In genomic region chr12:12715128-12715458, GRCh38 we compare ENCODE assay signal across 9 cellular contexts. TPM values are rescaled to one million over a fixed set of nuclear protein-coding genes. Genes with fewer than 3 reads are reported as not detected.
DNase-seq lines count a peak whose midpoint lies in the region; ATAC-seq, FAIRE-seq and TF ChIP-seq lines count a peak whose summit lies in the region.
"Had no signal": no experiment of that assay in that cellular context is flagged by ENCODE, and none has a peak within 500 bp of the region (broad histone marks: within the 10 kb centered on the region; RNA-seq: fewer than 3 reads in every experiment).

No MANE protein-coding gene starts in this region.

- H3K27me3 Mint-ChIP-seq in naive thymus-derived CD4-positive, alpha-beta T cell = no peaks in the 10 kb centered on the region

- FAIRE-seq in K562 (lab: Jason Lieb, UNC) (no peak), HTR-8/SVneo (lab: Jason Lieb, UNC) (no peak)
- FAIRE-seq: frontal cortex had no signal

- TF ChIP-seq RAD21 in K562 (CRISPR knock-in tag; conservative IDR thresholded peaks at IDR 0.05 in 1 of 2, IDR thresholded peaks at IDR 0.05 in 1 of 2) = no peak

- no TSS peak for BruUV-seq in K562 (replicated peaks; lab: Mats Ljungman, UMichigan)

- no peaks in the 10 kb centered on the region for H4K20me1 ChIP-seq in K562 (replicated peaks; ENCODE audit: control insufficient read depth, insufficient read depth, low read length)

- H3K36me3 ChIP-seq in left ventricle myocardium inferior (peaks cover 15% of the 10 kb centered on the region), K562 (ENCODE audit: control insufficient read depth, insufficient read depth, low read length) (peaks cover 17% of the 10 kb centered on the region), aorta (ENCODE audit: control insufficient read depth in 1 of 2, insufficient read depth in 2 of 2, low read length in 1 of 2) (no peaks in the 10 kb centered on the region)
- H3K36me3 ChIP-seq in naive thymus-derived CD4-positive, alpha-beta T cell (ENCODE audit: control insufficient read depth in 2 of 3, insufficient read depth in 3 of 3, low read length in 3 of 3) = peaks cover 16 to 35% (median 20%) of the 10 kb centered on the region in 3 experiments

- H3K9me1 ChIP-seq in K562 (ENCODE audit: control insufficient read depth, insufficient read depth, low read length) = no peaks in the 10 kb centered on the region

- peaks cover 40% of the 10 kb centered on the region for H3K79me2 ChIP-seq in K562 (ENCODE audit: control insufficient read depth, insufficient read depth, low read length)

- peaks cover 41 to 58% (median 47%) of the 10 kb centered on the region in 7 donors for H3K4me1 Mint-ChIP-seq in naive thymus-derived CD4-positive, alpha-beta T cell

- peaks cover 13 to 33% (median 25%) of the 10 kb centered on the region in 5 donors for H3K36me3 Mint-ChIP-seq in naive thymus-derived CD4-positive, alpha-beta T cell

- no peak for TF ChIP-seq CTCF in left ventricle myocardium inferior (IDR thresholded peaks at IDR 0.05; ENCODE audit: borderline replicate concordance)
- no peak for TF ChIP-seq CTCF in K562 (IDR thresholded peaks at IDR 0.05 in 2 of 3, conservative IDR thresholded peaks at IDR 0.05 in 1 of 3; ENCODE audit: insufficient read depth in 2 of 3, low read depth in 1 of 3, low read length in 3 of 3)

- H3K27ac ChIP-seq in left ventricle myocardium inferior (replicated peaks) = peak overlapping the region; percentile 97
- H3K27ac ChIP-seq in K562 (ENCODE audit: extremely low read depth, low read depth, low read length) = peak overlapping the region; percentile 95
- H3K27ac ChIP-seq in naive thymus-derived CD4-positive, alpha-beta T cell (ENCODE audit: low read depth, low read length) = peak overlapping the region; percentile 99
- H3K27ac ChIP-seq in aorta (ENCODE audit: low read depth in 1 of 2, low read length in 2 of 2) = peak overlapping the region; percentile 98 to 99

- peak overlapping the region; percentile 76 for H3K4me3 ChIP-seq in left ventricle myocardium inferior
- H3K4me3 ChIP-seq in K562 = no peak overlapping the region
- peak overlapping the region; percentile 94 for H3K4me3 ChIP-seq in naive thymus-derived CD4-positive, alpha-beta T cell (ENCODE audit: low read length)
- H3K4me3 ChIP-seq in aorta (ENCODE audit: low read length in 2 of 2) = no peak overlapping the region

- H3K9me3 Mint-ChIP-seq in naive thymus-derived CD4-positive, alpha-beta T cell = peaks cover 0 to 1% (median 0%) of the 10 kb centered on the region in 11 donors

- H3K9me3 ChIP-seq in left ventricle myocardium inferior (replicated peaks) (no peaks in the 10 kb centered on the region), K562 (replicated peaks; ENCODE audit: control insufficient read depth, insufficient read depth, low read depth, low read length) (no peaks in the 10 kb centered on the region), aorta (ENCODE audit: control insufficient read depth, low read length) (no peaks in the 10 kb centered on the region)
- no peaks in the 10 kb centered on the region for H3K9me3 ChIP-seq in naive thymus-derived CD4-positive, alpha-beta T cell (ENCODE audit: control insufficient read depth in 2 of 3, low read length in 3 of 3)

- H3K4me2 ChIP-seq in K562 (ENCODE audit: insufficient read depth, low read length) = peak overlapping the region; percentile 95

- TF ChIP-seq POLR2A in K562 (conservative IDR thresholded peaks at IDR 0.05) = no peak

- peak overlapping the region; percentile 95 to 99 (median 99) for H3K27ac Mint-ChIP-seq in naive thymus-derived CD4-positive, alpha-beta T cell

- no peak for DNase-seq in left ventricle myocardium inferior
- DNase-seq in left ventricle myocardium superior = no peak
- DNase-seq in K562 (ENCODE audit: extremely low read depth in 1 of 4, low spot score in 3 of 4) = no peak
- peak in 1 of 9 donors; percentile 13 for DNase-seq in naive thymus-derived CD4-positive, alpha-beta T cell
- no peak for DNase-seq in aorta
- no peak for DNase-seq in kidney tubule cell (ENCODE audit: low spot score)
- DNase-seq in HTR-8/SVneo (ENCODE audit: insufficient read length, low spot score) = no peak
- no peak for DNase-seq in AG20443 (ENCODE audit: low spot score)

- in situ Hi-C loops in K562 (cut with MboI) = loop anchor here (25.0 kb wide), 1 partner anchor 1153 kb away; no protein-coding TSS in a partner anchor

- H3K27me3 ChIP-seq in left ventricle myocardium inferior (ENCODE audit: low read depth) (no peaks in the 10 kb centered on the region), K562 (ENCODE audit: control insufficient read depth in 2 of 2, insufficient read depth in 2 of 2, low read length in 2 of 2) (no peaks in the 10 kb centered on the region), aorta (ENCODE audit: control insufficient read depth in 1 of 2, insufficient read depth in 2 of 2, low read length in 1 of 2) (no peaks in the 10 kb centered on the region)
- H3K27me3 ChIP-seq in naive thymus-derived CD4-positive, alpha-beta T cell (ENCODE audit: control insufficient read depth in 2 of 2, insufficient read depth in 2 of 2, low read length in 2 of 2) = no peaks in the 10 kb centered on the region

- TF ChIP-seq EP300 in K562 (IDR thresholded peaks at IDR 0.05; ENCODE audit: low read length) = no peak

- peak overlapping the region in 1 of 2 experiments; percentile 94; a peak in 2 of 4 replicates for H3K9ac ChIP-seq in K562 (ENCODE audit: insufficient read depth in 1 of 2, low read depth in 2 of 2, low read length in 2 of 2)

- ATAC-seq in left ventricle myocardium superior = no peak
- ATAC-seq in K562 = no peak
- ATAC-seq in naive thymus-derived CD4-positive, alpha-beta T cell = no peak
- ATAC-seq in aorta (ENCODE audit: low FRiP score) = no peak

- intact Hi-C loops in left ventricle myocardium inferior (cut with micrococcal nuclease) = loop anchor here (10.0 kb wide), 1 partner anchor 150 kb away; the partner anchor contains the start of gene DUSP16
- intact Hi-C loops in left ventricle myocardium superior (cut with micrococcal nuclease) = no loop called here
- intact Hi-C loops in K562 (cut with micrococcal nuclease) = loop anchor here (10.0 kb wide), 1 partner anchor 360 kb away; the partner anchor contains the start of genes BORCS5 and MANSC1
- intact Hi-C loops in naive thymus-derived CD4-positive, alpha-beta T cell (cut with micrococcal nuclease) = loop anchor here (1.0 to 5.0 kb wide), 7 partner anchors 14 to 1063 kb away; partner anchors contain the start of gene CREBL2 (in 1 of the 2)
- intact Hi-C loops in aorta (cut with DNase I) = no loop called here

- H3K4me1 ChIP-seq in left ventricle myocardium inferior (peaks cover 66% of the 10 kb centered on the region), K562 (replicated peaks in 1 of 2; ENCODE audit: control insufficient read depth in 2 of 2, insufficient read depth in 2 of 2, low read length in 2 of 2) (peaks cover 13 to 17% of the 10 kb centered on the region in 2 experiments), aorta (ENCODE audit: control insufficient read depth in 1 of 2, insufficient read depth in 2 of 2, low read length in 2 of 2) (peaks cover 0 to 4% of the 10 kb centered on the region in 2 donors)
- H3K4me1 ChIP-seq in naive thymus-derived CD4-positive, alpha-beta T cell (ENCODE audit: control insufficient read depth in 2 of 2, insufficient read depth in 2 of 2, low read length in 2 of 2) = peaks cover 18 to 24% of the 10 kb centered on the region in 2 donors

- peak overlapping the region; percentile 98 for H2AFZ ChIP-seq in K562 (ENCODE audit: low read depth, low read length)

- peak overlapping the region; percentile 87 to 99 (median 94) for H3K4me3 Mint-ChIP-seq in naive thymus-derived CD4-positive, alpha-beta T cell

- POLR2A ChIA-PET in K562 (lab: Yijun Ruan, JAX) = interaction anchor here (1.1 kb wide), 1 partner anchor 191 kb away, joined by 3 read pairs; no protein-coding TSS in a partner anchor
- POLR2A ChIA-PET in naive thymus-derived CD4-positive, alpha-beta T cell (lab: Charles Lee) = interaction anchor here (1.3 to 35.7 kb wide), 20 partner anchors 2 to 365 kb away, joined by 4 to 1179 read pairs (median 10); partner anchors contain the start of genes BORCS5, CDKN1B, CREBL2 and DUSP16

- CTCF ChIA-PET in K562 (lab: Yijun Ruan, JAX; ENCODE audit: low intra/inter-chr PET ratio) = no interaction called here
- CTCF ChIA-PET in naive thymus-derived CD4-positive, alpha-beta T cell (lab: Charles Lee) = interaction anchor here (0.8 to 4.3 kb wide), 9 partner anchors 9 to 358 kb away, joined by 3 to 41 read pairs (median 5); partner anchors contain the start of genes BORCS5 and GPR19

RNA-seq across cellular contexts. Expression of gene CDKN1B, which starts 2.1 kb away (rescaled TPM):
- total RNA-seq in left ventricle myocardium inferior (36.3 TPM), left ventricle myocardium superior (40.9 TPM), K562 (2014; rRNA removed) (32.0 and 35.2 TPM in 2 replicates), K562 (2014; rRNA removed; fragmentation: Illumina TruSeq; extraction: Trizol) (13.5 and 16.0 TPM in 2 replicates), K562 (2015; rRNA removed; fragmentation: Illumina TruSeq; extraction: Trizol) (16.8 and 18.6 TPM in 2 replicates), K562 (2021) (23.9 and 27.3 TPM in 2 replicates), aorta (10 to 100 TPM; 40.3 to 56.0 TPM)
- 6.1 and 9.5 TPM in 2 replicates for total RNA-seq in K562 (2011; cell fraction: chromatin; rRNA removed; ENCODE audit: low replicate concordance)
- 15.8 and 17.9 TPM in 2 replicates for total RNA-seq in K562 (2011; cell fraction: nucleolus; rRNA removed)
- 8.5 and 10.2 TPM in 2 replicates for total RNA-seq in K562 (2011; cell fraction: nucleoplasm; rRNA removed)
- polyA plus RNA-seq in K562 (2011; rRNA removed) (12.9 and 13.7 TPM in 2 replicates), K562 (2014; fragmentation: Illumina TruSeq; extraction: Trizol) (15.5 and 17.5 TPM in 2 replicates), K562 (2014; fragmentation: Nextera tagmentation; extraction: Ambion mirVana) (1 to 10 TPM; 2.6 to 3.0 TPM), K562 (2014; rRNA removed) (21.0 and 21.9 TPM in 2 replicates), aorta (10 to 100 TPM; 47.6 to 64.3 TPM)
- polyA plus RNA-seq in K562 (2011; cell fraction: cytosol; rRNA removed) = 5.9 and 6.8 TPM in 2 replicates
- 10.1 and 11.6 TPM in 2 replicates for polyA plus RNA-seq in K562 (2011; cell fraction: nucleus; rRNA removed)
- polyA plus RNA-seq in K562 (2012) = 22.9 and 24.9 TPM in 2 replicates
- 8.8 and 9.9 TPM in 2 replicates for polyA minus RNA-seq in K562 (2011; rRNA and poly(A)+ RNA removed)
- polyA minus RNA-seq in K562 (2011; cell fraction: cytosol; rRNA and poly(A)+ RNA removed) = 5.1 and 8.9 TPM in 2 replicates
- polyA minus RNA-seq in K562 (2011; cell fraction: nucleus; rRNA and poly(A)+ RNA removed) = 13.9 and 27.3 TPM in 2 replicates
- total RNA-seq in naive thymus-derived CD4-positive, alpha-beta T cell = 100 to 1,000 TPM; 105 to 205 (median 191) TPM
- polyA plus RNA-seq in naive thymus-derived CD4-positive, alpha-beta T cell = 10 to 100 TPM; 15.1 to 32.8 TPM

RNA-seq across cellular contexts. Expression of gene GPR19, which starts 19.1 kb away (rescaled TPM):
- total RNA-seq in left ventricle myocardium inferior (not detected), left ventricle myocardium superior (not detected), K562 (2014; rRNA removed) (0.08 TPM in 1 of 2 replicates, not detected in the other), K562 (2014; rRNA removed; fragmentation: Illumina TruSeq; extraction: Trizol) (0.73 and 0.76 TPM in 2 replicates), K562 (2015; rRNA removed; fragmentation: Illumina TruSeq; extraction: Trizol) (0.15 and 0.22 TPM in 2 replicates), K562 (2021) (0.35 TPM in 1 of 2 replicates, not detected in the other), aorta (under 1 TPM in 1 of 2 donors, not detected in 1; 0.36 TPM)
- total RNA-seq in K562 (2011; cell fraction: chromatin; rRNA removed; ENCODE audit: low replicate concordance) = 0.65 and 0.70 TPM in 2 replicates
- 0.53 TPM in 1 of 2 replicates, not detected in the other for total RNA-seq in K562 (2011; cell fraction: nucleolus; rRNA removed)
- 0.44 and 0.53 TPM in 2 replicates for total RNA-seq in K562 (2011; cell fraction: nucleoplasm; rRNA removed)
- polyA plus RNA-seq in K562 (2011; rRNA removed) (0.35 and 0.40 TPM in 2 replicates), K562 (2014; fragmentation: Illumina TruSeq; extraction: Trizol) (0.40 and 0.62 TPM in 2 replicates), K562 (2014; fragmentation: Nextera tagmentation; extraction: Ambion mirVana) (under 1 TPM; 0.22 to 0.35 TPM), K562 (2014; rRNA removed) (0.24 TPM in 1 of 2 replicates, not detected in the other), aorta (under 1 TPM in 1 of 2 donors, not detected in 1; 0.18 TPM)
- 0.07 and 0.46 TPM in 2 replicates for polyA plus RNA-seq in K562 (2011; cell fraction: cytosol; rRNA removed)
- 0.63 and 0.65 TPM in 2 replicates for polyA plus RNA-seq in K562 (2011; cell fraction: nucleus; rRNA removed)
- polyA plus RNA-seq in K562 (2012) = 0.16 and 0.44 TPM in 2 replicates
- polyA minus RNA-seq in K562 (2011; rRNA and poly(A)+ RNA removed) = 0.72 TPM in 1 of 2 replicates, not detected in the other
- polyA minus RNA-seq in K562 (2011; cell fraction: cytosol; rRNA and poly(A)+ RNA removed) = not detected in 2 replicates
- polyA minus RNA-seq in K562 (2011; cell fraction: nucleus; rRNA and poly(A)+ RNA removed) = 0.78 TPM in 1 of 2 replicates, not detected in the other
- 10 to 100 TPM in 1 of 5 experiments, 1 to 10 TPM in 3, under 1 TPM in 1; 0.69 to 10.4 (median 2.7) TPM for total RNA-seq in naive thymus-derived CD4-positive, alpha-beta T cell
- under 1 TPM; 0.17 to 0.52 TPM for polyA plus RNA-seq in naive thymus-derived CD4-positive, alpha-beta T cell

Comparison
In these comparisons a context has a peak if more than half of its experiments do, and no peak if none do; other contexts are left out.
1. intact Hi-C loops: an anchor here in left ventricle myocardium inferior (10.0 kb wide), K562 (10.0 kb wide) and naive thymus-derived CD4-positive, alpha-beta T cell (1.0 to 5.0 kb wide); none called in left ventricle myocardium superior and aorta.
2. H3K4me3 ChIP-seq: peak in left ventricle myocardium inferior (single experiment) and naive thymus-derived CD4-positive, alpha-beta T cell (single experiment); none in K562 (single experiment) and aorta (0 of 2).
3. Peak in every context shown above with its lines, with median percentiles within 50 percentile points of each other: H3K27ac ChIP-seq.